In the genomic region with DNA sequence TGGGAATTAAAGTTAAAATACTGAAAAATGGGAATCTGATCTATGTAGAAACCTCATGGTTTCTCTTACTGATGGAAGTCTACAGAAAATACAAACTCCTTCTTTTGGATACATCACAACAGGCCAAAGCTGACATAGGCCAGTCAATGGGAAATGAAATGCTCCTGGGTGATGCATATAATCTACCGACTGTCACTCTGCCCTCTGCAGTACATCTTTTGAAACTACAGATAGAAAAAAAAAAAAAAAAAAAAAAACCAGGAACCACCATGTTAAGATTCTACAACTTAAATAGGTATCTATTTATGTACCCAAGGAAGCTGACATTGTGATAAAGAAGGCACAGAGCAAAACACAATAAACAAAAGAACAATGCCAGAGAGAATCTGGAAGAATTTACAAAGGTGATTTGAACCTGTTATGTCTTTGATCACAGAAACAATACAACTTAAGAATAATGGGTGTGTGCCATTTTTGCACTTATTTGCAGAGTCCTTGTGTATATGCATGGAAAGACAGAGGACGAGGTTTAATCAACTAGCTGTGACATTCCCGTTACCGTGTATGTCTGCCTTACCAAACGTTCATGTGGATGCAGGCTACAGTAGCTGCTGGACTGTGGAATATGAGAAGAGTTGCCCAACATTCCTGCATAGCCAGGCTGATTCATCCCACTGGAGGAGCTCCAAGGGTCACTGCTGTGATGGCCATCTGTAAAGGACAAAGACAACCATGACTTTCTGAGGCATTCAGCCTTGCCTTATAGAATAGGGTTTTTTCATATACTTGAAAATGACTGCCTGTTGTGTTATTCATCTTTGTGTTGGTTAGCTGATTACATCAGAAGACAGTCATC, we compare ENCODE assay signal across 8 cellular contexts.
DNase-seq lines count a peak whose midpoint lies in the region; ATAC-seq, FAIRE-seq and TF ChIP-seq lines count a peak whose summit lies in the region.

No MANE protein-coding gene starts in this region.

- no peak overlapping the region for H3K27ac ChIP-seq in K562 (ENCODE audit: extremely low read depth, low read depth, low read length)

- peaks cover 20% of the 10 kb centered on the region for H3K4me1 Mint-ChIP-seq in osteocyte (ENCODE audit: unreplicated experiment)

- H3K9me3 ChIP-seq in K562 (replicated peaks; ENCODE audit: control insufficient read depth, insufficient read depth, low read depth, low read length) = no peaks in the 10 kb centered on the region

- H3K4me3 ChIP-seq in K562 = no peak overlapping the region

- POLR2A ChIA-PET in K562 (lab: Yijun Ruan, JAX) = interaction anchor here (0.5 kb wide), 1 partner anchor 182 kb away, joined by 3 read pairs; no protein-coding TSS in a partner anchor

- H3K36me3 Mint-ChIP-seq in osteocyte (ENCODE audit: unreplicated experiment) = peaks cover 39% of the 10 kb centered on the region

- CTCF ChIA-PET in K562 (lab: Yijun Ruan, JAX; ENCODE audit: low intra/inter-chr PET ratio) = interaction anchor here (0.6 kb wide), 1 partner anchor 179 kb away, joined by 4 read pairs; no protein-coding TSS in a partner anchor

- H2AFZ ChIP-seq in K562 (ENCODE audit: low read depth, low read length) = no peak overlapping the region

- no peak for TF ChIP-seq EP300 in K562 (IDR thresholded peaks at IDR 0.05; ENCODE audit: low read length)

- TF ChIP-seq CTCF in K562 (IDR thresholded peaks at IDR 0.05 in 2 of 3, conservative IDR thresholded peaks at IDR 0.05 in 1 of 3; ENCODE audit: insufficient read depth in 2 of 3, low read depth in 1 of 3, low read length in 3 of 3) (peak in 1 of 3 experiments; percentile 33; a peak in 2 of 6 replicates), osteocyte (IDR thresholded peaks at IDR 0.05) (no peak)

- H3K27me3 ChIP-seq in K562 (ENCODE audit: control insufficient read depth in 2 of 2, insufficient read depth in 2 of 2, low read length in 2 of 2) = no peaks in the 10 kb centered on the region

- H3K9ac ChIP-seq in K562 (ENCODE audit: insufficient read depth in 1 of 2, low read depth in 2 of 2, low read length in 2 of 2) = no peak overlapping the region

- H3K27me3 Mint-ChIP-seq in osteocyte (ENCODE audit: unreplicated experiment) = no peaks in the 10 kb centered on the region

- 14% methylated on average over 5 of the region's 5 CpGs for WGBS in K562 (ENCODE audit: insufficient coverage, low coverage, missing lambda C conversion rate)

- no peaks in the 10 kb centered on the region for H3K79me2 ChIP-seq in K562 (ENCODE audit: control insufficient read depth, insufficient read depth, low read length)

- FAIRE-seq in K562 (lab: Jason Lieb, UNC) = no peak

- H4K20me1 ChIP-seq in K562 (replicated peaks; ENCODE audit: control insufficient read depth, insufficient read depth, low read length) = no peaks in the 10 kb centered on the region

- peak; percentile 26 for DNase-seq in Caki2 (ENCODE audit: low read depth)
- peak; percentile 39 for DNase-seq in KBM-7
- peak in 1 of 4 experiments; percentile 19 for DNase-seq in K562 (ENCODE audit: extremely low read depth in 1 of 4, low spot score in 3 of 4)
- peak; percentile 52 to 70 for DNase-seq in lung microvascular endothelial cell (ENCODE audit: low read depth in 2 of 2)
- DNase-seq in osteocyte (ENCODE audit: extremely low spot score, unreplicated experiment) = no peak
- no peak for DNase-seq in effector CD4-positive, alpha-beta T cell

- no peaks in the 10 kb centered on the region for H3K9me3 Mint-ChIP-seq in osteocyte (ENCODE audit: unreplicated experiment)

- no TSS peak for BruUV-seq in K562 (replicated peaks; lab: Mats Ljungman, UMichigan)

- H3K4me3 Mint-ChIP-seq in osteocyte (ENCODE audit: unreplicated experiment) = no peak overlapping the region

- no peak for TF ChIP-seq POLR2A in K562 (conservative IDR thresholded peaks at IDR 0.05)

- H3K36me3 ChIP-seq in K562 (ENCODE audit: control insufficient read depth, insufficient read depth, low read length) = peaks cover 14% of the 10 kb centered on the region; the same call in 2 of the 3 replicates

- intact Hi-C loops in K562 (cut with micrococcal nuclease) = loop anchor here (1.0 kb wide), 1 partner anchor 41 kb away; no protein-coding TSS in a partner anchor

- no peak overlapping the region for H3K27ac Mint-ChIP-seq in osteocyte (ENCODE audit: unreplicated experiment)

- H3K9me1 ChIP-seq in K562 (ENCODE audit: control insufficient read depth, insufficient read depth, low read length) = no peaks in the 10 kb centered on the region

- H3K4me1 ChIP-seq in K562 (replicated peaks in 1 of 2; ENCODE audit: control insufficient read depth in 2 of 2, insufficient read depth in 2 of 2, low read length in 2 of 2) = no peaks in the 10 kb centered on the region

- in situ Hi-C loops in Caki2 (cut with HindIII; ENCODE audit: low pct_unique_long_range_greater_than_20kb, low sequenced_read_pairs) = no loop called here
- in situ Hi-C loops in KBM-7 (cut with MboI; ENCODE audit: low pct_unique_long_range_greater_than_20kb, low sequenced_read_pairs) = no loop called here
- in situ Hi-C loops in K562 (cut with MboI) = no loop called here

- ATAC-seq in K562 = peak; percentile 49; the same call in 1 of the 3 replicates
- no peak for ATAC-seq in activated CD4-positive, CD25-positive, alpha-beta regulatory T cell treated with anti-CD3 and anti-CD28 coated beads, Interleukin-2, amount 50 U/mL, for 24 hours
- no peak for ATAC-seq in HG03521 (IDR thresholded peaks at IDR 0.05; ENCODE audit: unreplicated experiment)

- no peak for TF ChIP-seq RAD21 in K562 (CRISPR knock-in tag; conservative IDR thresholded peaks at IDR 0.05 in 1 of 2, IDR thresholded peaks at IDR 0.05 in 1 of 2)

- H3K4me2 ChIP-seq in K562 (ENCODE audit: insufficient read depth, low read length) = no peak overlapping the region

TF ChIP-seq in K562, 482 proteins besides CTCF, POLR2A, EP300 and RAD21:
- TF ChIP-seq CEBPG (CRISPR knock-in tag; IDR thresholded peaks at IDR 0.05) = no peak
- TF ChIP-seq CEBPG (tag; conservative IDR thresholded peaks at IDR 0.05 in 1 of 2, IDR thresholded peaks at IDR 0.05 in 1 of 2) = peak in 1 of 2 experiments; percentile 26; a peak in 1 of 4 replicates
- TF ChIP-seq ZNF384 (IDR thresholded peaks at IDR 0.05; ENCODE audit: low read depth, low read length) = peak; percentile 89
- TF ChIP-seq KHSRP (IDR thresholded peaks at IDR 0.05) = no peak

Comparison
In these comparisons a context has a peak if more than half of its experiments do, and no peak if none do; other contexts are left out.
1. DNase-seq: peak in Caki2 (single experiment), KBM-7 (single experiment) and lung microvascular endothelial cell (2 of 2); none in osteocyte (single experiment) and effector CD4-positive, alpha-beta T cell (single experiment).